18 cellular contexts compared by ENCODE assay signal in the genomic region with DNA sequence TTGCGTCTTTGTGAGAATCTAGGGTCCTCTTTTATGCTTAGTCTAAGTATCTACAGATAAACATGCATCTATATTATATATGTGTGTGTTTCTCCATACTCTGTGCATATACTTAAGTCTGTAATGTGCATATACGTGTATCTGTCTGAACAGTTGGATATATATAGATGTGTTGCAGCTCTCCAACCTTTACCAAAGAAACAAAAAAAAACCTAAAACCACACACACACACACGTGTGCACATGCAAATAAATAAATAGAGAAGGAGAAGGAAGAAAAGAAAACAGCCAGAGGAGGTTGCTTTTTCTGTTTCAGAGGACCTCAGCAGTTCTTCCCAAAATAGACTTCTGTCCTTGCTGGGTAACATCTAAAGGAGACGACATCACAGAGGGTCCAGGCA.
A peak's percentile ranks its signal among the peaks of the same experiment; 100 is the strongest.
DNase-seq lines count a peak whose midpoint lies in the region; ATAC-seq and TF ChIP-seq lines count a peak whose summit lies in the region.
"Had no signal": no experiment of that assay in that cellular context is flagged by ENCODE, and none has a peak within 500 bp of the region (broad histone marks: within the 10 kb centered on the region; RNA-seq: fewer than 3 reads in every experiment).

No MANE protein-coding gene starts in this region.

- WGBS in heart left ventricle, 4 donors, result 53 to 64% (median 61%) methylated on average over 4 of the region's 4 CpGs

- intact Hi-C loops in left ventricle myocardium inferior (cut with micrococcal nuclease), result no loop called here
- intact Hi-C loops in heart left ventricle (cut with DNase I), result loop anchor here in 1 of 10 donors (10.0 kb wide), 1 partner anchor 287 kb away; no protein-coding TSS in a partner anchor

- H3K27me3 Mint-ChIP-seq in stimulated activated naive B cell treated with anti-CD40 and anti-IgM and Interleukin-4, amounts not matched to agents 10 μg/mL and 1 μg/mL and 100 μg/mL, for 72 hours, result peaks cover 0 to 5% of the 10 kb centered on the region in 2 donors

- H3K27me3 ChIP-seq in left ventricle myocardium inferior (ENCODE audit: low read depth), result no peaks in the 10 kb centered on the region
- no peaks in the 10 kb centered on the region for H3K27me3 ChIP-seq in heart left ventricle

- no peak for TF ChIP-seq POLR2A in heart left ventricle (IDR thresholded peaks at IDR 0.05)

- H3K4me3 Mint-ChIP-seq in stimulated activated naive B cell treated with anti-CD40 and anti-IgM and Interleukin-4, amounts not matched to agents 10 μg/mL and 1 μg/mL and 100 μg/mL, for 72 hours, result no peak overlapping the region
- H3K4me3 Mint-ChIP-seq: CD14-positive monocyte; H9; T-helper 1 cell treated with Interleukin-12 subunit alpha and Interleukin-12 subunit beta and Interleukin-4 antibody, amounts not matched to agents 30 μg/mL and 1 μg/mL, for 36 hours had no signal

- ATAC-seq in heart left ventricle (no peak), GM21723 (IDR thresholded peaks at IDR 0.05; ENCODE audit: unreplicated experiment) (peak; percentile 60), GM18520 (IDR thresholded peaks at IDR 0.05; ENCODE audit: unreplicated experiment) (no peak), HG03354 (IDR thresholded peaks at IDR 0.05; ENCODE audit: poor library complexity, severe bottlenecking, unreplicated experiment) (no peak)
- peak; percentile 31 to 51 for ATAC-seq in stimulated activated naive B cell treated with anti-CD40 and anti-IgM and Interleukin-4, amounts not matched to agents 10 μg/mL and 1 μg/mL and 100 μg/mL, for 72 hours (replicated peaks)
- ATAC-seq: Panc1, SK-N-SH treated with all-trans-retinoic acid at 6 μM for 48 hours had no signal

- H3K27ac Mint-ChIP-seq in stimulated activated naive B cell treated with anti-CD40 and anti-IgM and Interleukin-4, amounts not matched to agents 10 μg/mL and 1 μg/mL and 100 μg/mL, for 72 hours, result no peak overlapping the region
- H3K27ac Mint-ChIP-seq: H9; T-helper 1 cell treated with Interleukin-12 subunit alpha and Interleukin-12 subunit beta and Interleukin-4 antibody, amounts not matched to agents 30 μg/mL and 1 μg/mL, for 36 hours had no signal

- H3K9me3 Mint-ChIP-seq in stimulated activated naive B cell treated with anti-CD40 and anti-IgM and Interleukin-4, amounts not matched to agents 10 μg/mL and 1 μg/mL and 100 μg/mL, for 72 hours, result no peaks in the 10 kb centered on the region
- H3K9me3 Mint-ChIP-seq: H9; T-helper 1 cell treated with Interleukin-12 subunit alpha and Interleukin-12 subunit beta and Interleukin-4 antibody, amounts not matched to agents 30 μg/mL and 1 μg/mL, for 36 hours had no signal

- H3K4me1 ChIP-seq in left ventricle myocardium inferior (peaks cover 98% of the 10 kb centered on the region), heart left ventricle (peaks cover 0 to 98% (median 58%) of the 10 kb centered on the region in 12 donors)

- H3K27ac ChIP-seq in left ventricle myocardium inferior (replicated peaks), result peak overlapping the region; percentile 40
- peak overlapping the region in 3 of 12 donors; percentile 21 to 33 (median 23) for H3K27ac ChIP-seq in heart left ventricle

- H3K9me3 ChIP-seq in left ventricle myocardium inferior (replicated peaks) (no peaks in the 10 kb centered on the region), heart left ventricle (no peaks in the 10 kb centered on the region)

- no peaks in the 10 kb centered on the region for H3K36me3 Mint-ChIP-seq in stimulated activated naive B cell treated with anti-CD40 and anti-IgM and Interleukin-4, amounts not matched to agents 10 μg/mL and 1 μg/mL and 100 μg/mL, for 72 hours
- H3K36me3 Mint-ChIP-seq: CD14-positive monocyte had no signal

- no peak overlapping the region for H3K4me3 ChIP-seq in left ventricle myocardium inferior
- H3K4me3 ChIP-seq in heart left ventricle, result no peak overlapping the region

- TF ChIP-seq CTCF in left ventricle myocardium inferior (IDR thresholded peaks at IDR 0.05; ENCODE audit: borderline replicate concordance) (no peak), heart left ventricle (IDR thresholded peaks at IDR 0.05) (no peak)

- no peak for DNase-seq in left ventricle myocardium inferior
- DNase-seq in heart left ventricle, result no peak
- peak; percentile 45 for DNase-seq in NAMALWA (ENCODE audit: low spot score)
- DNase-seq in stimulated activated naive B cell treated with anti-CD40 and anti-IgM and Interleukin-4, amounts not matched to agents 10 μg/mL and 1 μg/mL and 100 μg/mL, for 72 hours, result no peak
- DNase-seq in activated effector memory CD4-positive, alpha-beta T cell treated with anti-CD3 and anti-CD28 coated beads, Interleukin-2, amount 50 U/mL, for 16 hours, result no peak
- DNase-seq: COR-L47, DMS53, H9, NCI-H1092, NCI-H345, NCI-H69 had no signal

- peaks cover 15 to 25% of the 10 kb centered on the region in 2 donors for H3K4me1 Mint-ChIP-seq in stimulated activated naive B cell treated with anti-CD40 and anti-IgM and Interleukin-4, amounts not matched to agents 10 μg/mL and 1 μg/mL and 100 μg/mL, for 72 hours

- no peaks in the 10 kb centered on the region for H3K36me3 ChIP-seq in left ventricle myocardium inferior
- no peaks in the 10 kb centered on the region for H3K36me3 ChIP-seq in heart left ventricle

Comparison
In these comparisons a context has a peak if more than half of its experiments do, and no peak if none do; other contexts are left out.
1. ATAC-seq: peak in GM21723 (single experiment) and stimulated activated naive B cell treated with anti-CD40 and anti-IgM and Interleukin-4, amounts not matched to agents 10 μg/mL and 1 μg/mL and 100 μg/mL, for 72 hours (2 of 2); none in heart left ventricle (0 of 4), GM18520 (single experiment) and HG03354 (single experiment).